Comparison of ENCODE assay signal across 19 cellular contexts in the genomic region with DNA sequence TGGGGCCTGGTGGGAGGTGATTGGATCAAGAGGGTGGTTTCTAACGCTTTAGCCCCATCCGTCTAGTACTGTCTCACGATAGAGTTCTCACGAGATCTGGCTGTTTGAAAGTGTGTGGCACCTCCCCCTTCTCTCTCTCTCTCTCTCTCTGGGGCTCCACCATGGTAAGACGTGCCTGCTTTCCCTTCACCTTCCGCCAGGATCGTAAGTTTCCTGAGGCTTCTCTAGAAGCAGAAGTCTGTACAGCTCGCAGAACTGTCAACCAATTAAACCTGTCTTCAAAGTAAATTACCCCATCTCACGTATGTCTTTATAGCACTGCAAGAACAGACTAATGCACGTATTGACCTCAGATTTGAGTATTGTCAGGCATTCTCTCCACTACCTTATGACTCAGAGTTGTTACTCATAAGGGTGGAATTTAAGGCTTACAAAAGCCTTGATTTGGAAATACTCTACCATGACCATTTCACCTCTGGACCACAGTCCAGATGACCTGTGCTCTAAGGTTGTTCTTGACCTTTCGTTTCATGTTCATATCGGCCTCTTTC.
A peak's percentile ranks its signal among the peaks of the same experiment; 100 is the strongest.
DNase-seq lines count a peak whose midpoint lies in the region; ATAC-seq and TF ChIP-seq lines count a peak whose summit lies in the region.
"Had no signal": no experiment of that assay in that cellular context is flagged by ENCODE, and none has a peak within 500 bp of the region (broad histone marks: within the 10 kb centered on the region; RNA-seq: fewer than 3 reads in every experiment).

No MANE protein-coding gene starts in this region.

- intact Hi-C loops in gastrocnemius medialis (cut with DNase I; ENCODE audit: low total_unique reads): no loop called here

- H3K4me3 ChIP-seq in astrocyte of the spinal cord (ENCODE audit: low read depth, low read length) (no peak overlapping the region), gastrocnemius medialis (no peak overlapping the region)
- H3K4me3 ChIP-seq: MG63, ovary, SK-N-MC had no signal

- no peak overlapping the region for H3K27ac ChIP-seq in gastrocnemius medialis
- H3K27ac ChIP-seq: ovary, SK-N-MC had no signal

- TF ChIP-seq CTCF in astrocyte of the spinal cord (IDR thresholded peaks at IDR 0.05; ENCODE audit: low read depth, low read length) (no peak), gastrocnemius medialis (IDR thresholded peaks at IDR 0.05 in 4 of 5, conservative IDR thresholded peaks at IDR 0.05 in 1 of 5) (no peak)

- H3K4me1 ChIP-seq in gastrocnemius medialis: no peaks in the 10 kb centered on the region

- H3K27me3 ChIP-seq in gastrocnemius medialis: peaks cover 0 to 4% (median 2%) of the 10 kb centered on the region in 3 donors
- H3K27me3 ChIP-seq: MG63, ovary had no signal

- no peaks in the 10 kb centered on the region for H3K36me3 ChIP-seq in gastrocnemius medialis
- H3K36me3 ChIP-seq: MG63, ovary had no signal

- no peak for TF ChIP-seq POLR2A in gastrocnemius medialis (IDR thresholded peaks at IDR 0.05)

- ATAC-seq in HG03571 (IDR thresholded peaks at IDR 0.05; ENCODE audit: unreplicated experiment) (no peak), gastrocnemius medialis (no peak)

- H3K9me3 ChIP-seq in gastrocnemius medialis: no peaks in the 10 kb centered on the region
- H3K9me3 ChIP-seq: MG63, ovary had no signal

- peak; percentile 57 for DNase-seq in AG08396 (ENCODE audit: low spot score)
- peak; percentile 56 for DNase-seq in HT-29 (ENCODE audit: low spot score)
- DNase-seq in astrocyte of the spinal cord (ENCODE audit: low read depth, low spot score): peak; percentile 76
- DNase-seq in kidney glomerular epithelial cell (lab: John Stamatoyannopoulos, UW): peak; percentile 22
- DNase-seq in gastrocnemius medialis: no peak
- DNase-seq in cerebellar nuclear complex (lab: John Stamatoyannopoulos, UW): no peak
- no peak for DNase-seq in ecto neural progenitor cell (ENCODE audit: low spot score)
- DNase-seq: activated CD4-positive, alpha-beta T cell treated with anti-CD3 and anti-CD28 coated beads, Interleukin-2, amount 10 ng/mL, durations not matched to agents 7 days and 5 days; activated naive CD8-positive, alpha-beta T cell treated with anti-CD3 and anti-CD28 coated beads, Interleukin-2, amount 10 ng/mL, durations not matched to agents 7 days and 5 days; C1 segment of cervical spinal cord; endodermal cell; GOT3; MG63; NCI-H526; ovary; stimulated activated CD4-positive, alpha-beta T cell treated with anti-CD3 and anti-CD28 coated beads, Interleukin-1b, Interleukin-23, amount 100 ng/mL, for 48 hours; stimulated activated naive CD4-positive, alpha-beta T cell treated with Interleukin-2 at 50 U/mL for 16 hours had no signal

- in situ Hi-C loops in astrocyte of the spinal cord (cut with HindIII; ENCODE audit: low sequenced_read_pairs) (no loop called here), gastrocnemius medialis (cut with MboI; ENCODE audit: low sequenced_read_pairs in 4 of 4) (no loop called here)

Comparison
In these comparisons a context has a peak if more than half of its experiments do, and no peak if none do; other contexts are left out.
1. DNase-seq: peak in AG08396 (single experiment), HT-29 (single experiment), astrocyte of the spinal cord (single experiment) and kidney glomerular epithelial cell (single experiment); none in gastrocnemius medialis (0 of 2), cerebellar nuclear complex (0 of 2) and ecto neural progenitor cell (single experiment).